Comparison of ENCODE assay signal across 8 cellular contexts in genomic region chr14:86035882-86036281, GRCh38.
DNase-seq lines count a peak whose midpoint lies in the region; ATAC-seq, FAIRE-seq and TF ChIP-seq lines count a peak whose summit lies in the region.

No MANE protein-coding gene starts in this region.

- ATAC-seq in GM19023 (IDR thresholded peaks at IDR 0.05; ENCODE audit: unreplicated experiment), result peak; percentile 84
- ATAC-seq in HG03432 (IDR thresholded peaks at IDR 0.05; ENCODE audit: unreplicated experiment), result peak; percentile 83

- no peaks in the 10 kb centered on the region for H3K9me3 ChIP-seq in AG04450 (ENCODE audit: control insufficient read depth, insufficient read depth, low read length)

- H3K27ac ChIP-seq in AG04450 (ENCODE audit: low read depth, low read length), result no peak overlapping the region

- CTCF ChIA-PET in AG04450 (lab: Charles Lee), result interaction anchor here (0.6 to 1.4 kb wide), 6 partner anchors 14 to 511 kb away, joined by 3 to 4 read pairs (median 3); no protein-coding TSS in a partner anchor

- H3K27me3 ChIP-seq in AG04450 (ENCODE audit: control insufficient read depth, insufficient read depth, low read length) (no peaks in the 10 kb centered on the region), bronchial epithelial cell (ENCODE audit: control insufficient read depth, insufficient read depth, low read length) (no peaks in the 10 kb centered on the region)

- POLR2A ChIA-PET in AG04450 (lab: Yijun Ruan, JAX), result no interaction called here

- no peaks in the 10 kb centered on the region for H3K36me3 ChIP-seq in bronchial epithelial cell (ENCODE audit: control insufficient read depth, insufficient read depth, low read length)

- TF ChIP-seq CTCF in AG04450 (IDR thresholded peaks at IDR 0.05; ENCODE audit: low read depth, low read length) (peak; percentile 39), bronchial epithelial cell (IDR thresholded peaks at IDR 0.05; ENCODE audit: insufficient read depth, low read length, severe bottlenecking) (peak; percentile 55)

- no peak overlapping the region for H3K4me3 ChIP-seq in AG04450 (ENCODE audit: low read depth, low read length)
- H3K4me3 ChIP-seq in bronchial epithelial cell (ENCODE audit: low read depth, low read length), result no peak overlapping the region

- no peak for FAIRE-seq in bronchial epithelial cell (lab: Jason Lieb, UNC)

- DNase-seq in AG04450 (ENCODE audit: low read depth, low spot score) (no peak), bronchial epithelial cell (ENCODE audit: low read depth) (peak; percentile 31), NCI-H345 treated with DMSO at 0.1 percent for 48 hours (lab: John Stamatoyannopoulos, UW; ENCODE audit: unreplicated experiment) (no peak), NCI-H187 (lab: John Stamatoyannopoulos, UW) (no peak), cerebellum (ENCODE audit: low spot score) (no peak), NK-92 (lab: John Stamatoyannopoulos, UW; ENCODE audit: unreplicated experiment) (no peak)
